Comparison of ENCODE assay signal across 27 cellular contexts in genomic region chr14:77965050-77965449, GRCh38.
"Had no signal": no experiment of that assay in that cellular context is flagged by ENCODE, and none has a peak within 500 bp of the region (broad histone marks: within the 10 kb centered on the region; RNA-seq: fewer than 3 reads in every experiment).

No MANE protein-coding gene starts in this region.

- FAIRE-seq: pancreas, small intestine, urothelium cell line had no signal

- H3K27me3 ChIP-seq: neutrophil, pancreas, right lobe of liver, testis, vagina had no signal

- H3K4me3 Mint-ChIP-seq: neural crest cell; stimulated activated memory B cell treated with anti-CD40 and anti-IgM and Interleukin-4, amounts not matched to agents 10 μg/mL and 1 μg/mL and 100 μg/mL, for 72 hours had no signal

- H3K27ac Mint-ChIP-seq: natural killer cell treated with Interleukin-12 subunit alpha and Interleukin-12 subunit beta and Interleukin-15 and Interleukin-18, amount 100 ng/mL, for 72 hours; nephron progenitor cell; progenitor cell of endocrine pancreas; stimulated activated memory B cell treated with anti-CD40 and anti-IgM and Interleukin-4, amounts not matched to agents 10 μg/mL and 1 μg/mL and 100 μg/mL, for 72 hours; stimulated activated naive CD8-positive, alpha-beta T cell treated with anti-CD3 and anti-CD28 coated beads, Interleukin-15, amount 100 ng/mL, for 72 hours had no signal

- H3K9me3 Mint-ChIP-seq: naive thymus-derived CD8-positive, alpha-beta T cell; natural killer cell treated with Interleukin-12 subunit alpha and Interleukin-12 subunit beta and Interleukin-15 and Interleukin-18, amount 100 ng/mL, for 72 hours; nephron progenitor cell; neural crest cell; stimulated activated memory B cell treated with anti-CD40 and anti-IgM and Interleukin-4, amounts not matched to agents 10 μg/mL and 1 μg/mL and 100 μg/mL, for 72 hours; stimulated activated naive CD8-positive, alpha-beta T cell treated with anti-CD3 and anti-CD28 coated beads, Interleukin-15, amount 100 ng/mL, for 72 hours had no signal

- H3K27ac ChIP-seq: pancreas, psoas muscle, right lobe of liver, sigmoid colon, suprapubic skin, testis, tibial nerve, upper lobe of left lung, vagina had no signal

- ATAC-seq: naive thymus-derived CD8-positive, alpha-beta T cell; psoas muscle; stimulated activated naive CD8-positive, alpha-beta T cell treated with anti-CD3 and anti-CD28 coated beads, Interleukin-15, Interleukin-2, amounts not matched to agents 100 U/mL and 50 U/mL, for 24 hours had no signal

- H3K36me3 Mint-ChIP-seq: naive thymus-derived CD8-positive, alpha-beta T cell; natural killer cell treated with Interleukin-12 subunit alpha and Interleukin-12 subunit beta and Interleukin-15 and Interleukin-18, amount 100 ng/mL, for 72 hours; stimulated activated memory B cell treated with anti-CD40 and anti-IgM and Interleukin-4, amounts not matched to agents 10 μg/mL and 1 μg/mL and 100 μg/mL, for 72 hours had no signal

- H3K36me3 ChIP-seq: neutrophil, pancreas, right lobe of liver, sigmoid colon, suprapubic skin, tibial nerve, upper lobe of left lung, vagina had no signal

- H3K4me1 ChIP-seq: pancreas, psoas muscle, right lobe of liver had no signal

- DNase-seq: naive thymus-derived CD8-positive, alpha-beta T cell; nephron progenitor cell; pancreas; psoas muscle; right cardiac atrium; right lobe of liver; sigmoid colon; small intestine; stimulated activated CD4-positive, alpha-beta T cell treated with anti-CD3 and anti-CD28 coated beads, Interleukin-15, amount 100 ng/mL, for 24 hours; stimulated activated CD4-positive, alpha-beta T cell treated with anti-CD3 and anti-CD28 coated beads, Interleukin-2, amount 100 ng/mL, for 24 hours; stimulated activated CD4-positive, alpha-beta T cell treated with anti-CD3 and anti-CD28 coated beads, Interleukin-2, amount 100 ng/mL, for 48 hours; stimulated activated CD4-positive, alpha-beta T cell treated with anti-CD3 and anti-CD28 coated beads, Interleukin-4, amount 100 ng/mL, for 24 hours; stimulated activated CD8-positive, alpha-beta memory T cell treated with anti-CD3 and anti-CD28 coated beads, Interleukin-4, amount 100 ng/mL, for 48 hours; stimulated activated naive CD4-positive, alpha-beta T cell; stimulated activated naive CD8-positive, alpha-beta T cell treated with anti-CD3 and anti-CD28 coated beads, Interleukin-15, amount 100 ng/mL, for 72 hours; stimulated activated naive CD8-positive, alpha-beta T cell treated with anti-CD3 and anti-CD28 coated beads, Interleukin-15, Interleukin-2, amounts not matched to agents 100 U/mL and 50 U/mL, for 24 hours; testis; upper lobe of left lung had no signal

- H3K9me3 ChIP-seq: neutrophil, pancreas, psoas muscle, right lobe of liver, sigmoid colon, suprapubic skin, testis, tibial nerve, upper lobe of left lung, vagina had no signal
